Comparison of ENCODE assay signal across 20 cellular contexts in genomic region chr7:112386619-112387018, GRCh38.
DNase-seq lines count a peak whose midpoint lies in the region; ATAC-seq, FAIRE-seq and TF ChIP-seq lines count a peak whose summit lies in the region.
"Had no signal": no experiment of that assay in that cellular context is flagged by ENCODE, and none has a peak within 500 bp of the region (broad histone marks: within the 10 kb centered on the region; RNA-seq: fewer than 3 reads in every experiment).

No MANE protein-coding gene starts in this region.

- POLR2A ChIA-PET in HepG2 (lab: Yijun Ruan, JAX), result no interaction called here

- H3K9ac ChIP-seq in HepG2 (ENCODE audit: insufficient read depth, low read depth, low read length), result no peak overlapping the region

- H4K20me1 ChIP-seq in HepG2 (ENCODE audit: insufficient read depth, low read length), result no peaks in the 10 kb centered on the region

- no peaks in the 10 kb centered on the region for H3K79me2 ChIP-seq in HepG2 (ENCODE audit: insufficient read depth, low read length)

- H3K36me3 ChIP-seq in HepG2 (replicated peaks in 1 of 2; ENCODE audit: control insufficient read depth in 1 of 2, insufficient read depth in 2 of 2, low read length in 2 of 2) (no peaks in the 10 kb centered on the region), right lobe of liver (no peaks in the 10 kb centered on the region)
- H3K36me3 ChIP-seq: HAP-1 had no signal

- H3K27me3 ChIP-seq in HepG2 (ENCODE audit: control insufficient read depth in 1 of 2, insufficient read depth in 2 of 2, low read length in 2 of 2) (peaks cover 0 to 5% of the 10 kb centered on the region in 2 experiments; a peak in 1 of 5 replicates), right lobe of liver (no peaks in the 10 kb centered on the region)

- no peak for TF ChIP-seq RAD21 in HepG2 (CRISPR knock-in tag; IDR thresholded peaks at IDR 0.05)

- 91% methylated on average over 1 of the region's 1 CpG for WGBS in HepG2 (ENCODE audit: low lambda C conversion rate)
- 100% methylated on average over 1 of the region's 1 CpG for WGBS in right lobe of liver (ENCODE audit: insufficient coverage, low coverage, low lambda C conversion rate, missing lambda C conversion rate)

- BruUV-seq in HepG2 (replicated peaks; lab: Mats Ljungman, UMichigan), result no TSS peak

- H3K4me1 ChIP-seq in HepG2 (ENCODE audit: insufficient read depth, low read length) (peaks cover 14% of the 10 kb centered on the region), right lobe of liver (no peaks in the 10 kb centered on the region)
- H3K4me1 ChIP-seq: A549, HAP-1 had no signal

- CTCF ChIA-PET in HepG2 (lab: Yijun Ruan, JAX; ENCODE audit: low intra/inter-chr PET ratio, low total read pairs), result no interaction called here

- TF ChIP-seq EP300 in HepG2 (IDR thresholded peaks at IDR 0.05; ENCODE audit: low read depth in 2 of 2, low read length in 2 of 2), result no peak
- TF ChIP-seq EP300 in HepG2 (CRISPR knock-in tag; IDR thresholded peaks at IDR 0.05; ENCODE audit: borderline replicate concordance), result no peak

- no peak overlapping the region for H3K27ac ChIP-seq in HepG2 (ENCODE audit: extremely low read length, insufficient read depth, low read length)
- H3K27ac ChIP-seq in right lobe of liver, result no peak overlapping the region
- H3K27ac ChIP-seq: 22Rv1, A549, C4-2B, HL-60 had no signal

- intact Hi-C loops in HepG2 (cut with micrococcal nuclease; ENCODE audit: unreplicated experiment), result no loop called here
- intact Hi-C loops in right lobe of liver (cut with DNase I), result no loop called here

- FAIRE-seq in HepG2 (lab: Jason Lieb, UNC), result no peak
- FAIRE-seq: A549, H1, HTR-8/SVneo had no signal

- H2AFZ ChIP-seq in HepG2 (ENCODE audit: low read length), result no peak overlapping the region

- no peak for TF ChIP-seq CTCF in HepG2 (CRISPR knock-in tag; IDR thresholded peaks at IDR 0.05)
- no peak for TF ChIP-seq CTCF in right lobe of liver (IDR thresholded peaks at IDR 0.05)

- H3K4me3 ChIP-seq in HepG2 (replicated peaks in 1 of 3; ENCODE audit: insufficient read depth in 1 of 3, low read depth in 2 of 3, low read length in 3 of 3) (no peak overlapping the region), right lobe of liver (no peak overlapping the region)
- H3K4me3 ChIP-seq: A549, HAP-1 had no signal

- TF ChIP-seq POLR2A in HepG2 (IDR thresholded peaks at IDR 0.05; ENCODE audit: insufficient read depth in 1 of 2, low read depth in 2 of 2, low read length in 2 of 2), result no peak
- no peak for TF ChIP-seq POLR2A in right lobe of liver (IDR thresholded peaks at IDR 0.05)

- H3K9me3 ChIP-seq in HepG2 (ENCODE audit: low read length), result no peaks in the 10 kb centered on the region
- H3K9me3 ChIP-seq in right lobe of liver, result no peaks in the 10 kb centered on the region
- H3K9me3 ChIP-seq: A549, HAP-1 had no signal

- DNase-seq in HepG2 (ENCODE audit: low spot score), result no peak
- no peak for DNase-seq in right lobe of liver
- peak; percentile 51 for DNase-seq in glomerular visceral epithelial cell (ENCODE audit: extremely low spot score)
- peak; percentile 78 for DNase-seq in left kidney (ENCODE audit: low read depth, low spot score)
- peak; percentile 94 for DNase-seq in renal cortical epithelial cell (ENCODE audit: low read depth)
- DNase-seq in SIG-M5 (lab: John Stamatoyannopoulos, UW), result no peak
- DNase-seq in UCSD-AML1 (lab: John Stamatoyannopoulos, UW; ENCODE audit: unreplicated experiment), result no peak
- DNase-seq: AML-193; Calu3; CD4-positive, alpha-beta T cell; DMS79 treated with DMSO at 0.1 percent for 48 hours; GF-D8 had no signal

- in situ Hi-C loops in HepG2 (cut with HindIII; ENCODE audit: extremely low pct_ligation_motif_present, low pct_unique_long_range_greater_than_20kb), result no loop called here

- H3K4me2 ChIP-seq in HepG2 (ENCODE audit: low read depth, low read length), result no peak overlapping the region
- H3K4me2 ChIP-seq: A549 had no signal

- ATAC-seq in HepG2, result no peak
- ATAC-seq in right lobe of liver, result no peak
- no peak for ATAC-seq in HG03135 (IDR thresholded peaks at IDR 0.05; ENCODE audit: unreplicated experiment)
- ATAC-seq: A549 had no signal

TF ChIP-seq in HepG2, 621 proteins besides CTCF, POLR2A, EP300 and RAD21:
- TF ChIP-seq ZIK1 (CRISPR knock-in tag; IDR thresholded peaks at IDR 0.05; ENCODE audit: borderline replicate concordance, low read depth) (no peak), ZBTB25 (CRISPR knock-in tag; IDR thresholded peaks at IDR 0.05) (no peak), ZNF350 (CRISPR knock-in tag; IDR thresholded peaks at IDR 0.05; ENCODE audit: borderline replicate concordance, low read depth) (no peak), FOSL1 (CRISPR knock-in tag; IDR thresholded peaks at IDR 0.05; ENCODE audit: borderline replicate concordance) (no peak), ZNF652 (CRISPR knock-in tag; IDR thresholded peaks at IDR 0.05; ENCODE audit: borderline replicate concordance, low read depth) (peak; percentile 76; the same call in 1 of the 2 replicates), ZNF337 (CRISPR knock-in tag; IDR thresholded peaks at IDR 0.05; ENCODE audit: borderline replicate concordance, low read depth) (no peak), ZNF121 (CRISPR knock-in tag; IDR thresholded peaks at IDR 0.05) (no peak)

Comparison
In these comparisons a context has a peak if more than half of its experiments do, and no peak if none do; other contexts are left out.
1. DNase-seq: peak in glomerular visceral epithelial cell (single experiment), left kidney (single experiment) and renal cortical epithelial cell (single experiment); none in HepG2 (single experiment), right lobe of liver (0 of 3), SIG-M5 (single experiment) and UCSD-AML1 (single experiment).